9 cellular contexts compared by ENCODE assay signal in the genomic region with DNA sequence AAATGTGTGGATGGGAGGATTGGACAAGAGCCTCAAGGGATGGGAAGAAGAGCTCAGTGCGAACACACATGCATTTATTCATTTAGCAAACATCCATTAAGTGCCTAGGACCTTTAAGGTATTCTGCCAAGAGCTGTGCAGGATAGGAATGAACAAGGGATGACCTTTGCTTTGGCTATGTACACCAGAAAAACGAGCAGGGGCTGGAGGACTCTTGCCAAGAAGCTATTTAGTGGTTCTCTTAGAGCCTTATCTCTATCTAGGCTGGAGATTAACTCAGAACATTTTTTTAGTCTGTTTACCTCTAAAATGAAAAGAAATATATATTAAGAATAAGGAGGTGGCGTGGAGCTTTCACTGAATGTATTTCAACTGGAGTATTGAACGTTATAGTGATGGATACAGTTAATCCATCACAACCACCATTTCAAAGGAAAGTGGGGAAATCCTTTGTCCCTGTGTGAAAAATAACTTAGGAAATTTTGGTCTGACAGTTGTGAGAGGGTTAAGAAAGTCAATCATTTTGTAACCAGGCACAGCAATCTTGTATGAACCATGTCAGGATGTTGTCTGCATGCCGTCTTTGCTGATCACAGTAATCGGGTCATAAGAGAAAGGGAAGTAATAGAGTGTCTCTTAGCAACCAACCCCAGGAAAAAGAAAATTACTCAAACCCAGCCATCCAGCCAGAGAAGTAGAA.
A peak's percentile ranks its signal among the peaks of the same experiment; 100 is the strongest.
DNase-seq lines count a peak whose midpoint lies in the region; ATAC-seq and TF ChIP-seq lines count a peak whose summit lies in the region.
"Had no signal": no experiment of that assay in that cellular context is flagged by ENCODE, and none has a peak within 500 bp of the region (broad histone marks: within the 10 kb centered on the region; RNA-seq: fewer than 3 reads in every experiment).

No MANE protein-coding gene starts in this region.

- H3K27me3 Mint-ChIP-seq in CD8-positive, alpha-beta T cell (ENCODE audit: low read depth), result no peaks in the 10 kb centered on the region

- H3K9me3 ChIP-seq in CD8-positive, alpha-beta T cell (ENCODE audit: low read length), result no peaks in the 10 kb centered on the region
- H3K9me3 ChIP-seq in neutrophil, result no peaks in the 10 kb centered on the region

- H3K27me3 ChIP-seq in CD8-positive, alpha-beta T cell (ENCODE audit: insufficient read depth, low read length), result no peaks in the 10 kb centered on the region
- H3K27me3 ChIP-seq in neutrophil, result no peaks in the 10 kb centered on the region

- peak overlapping the region; percentile 15 for H3K27ac Mint-ChIP-seq in CD8-positive, alpha-beta T cell

- DNase-seq in CD8-positive, alpha-beta T cell, result no peak
- DNase-seq in NOMO-1 treated with DMSO at 0.1 percent for 48 hours (lab: John Stamatoyannopoulos, UW; ENCODE audit: unreplicated experiment) (peak; percentile 88), dermis microvascular lymphatic vessel endothelial cell (ENCODE audit: low read depth in 2 of 2) (peak; percentile 43 to 70), GM10266 (ENCODE audit: extremely low spot score) (no peak)
- no peak for DNase-seq in activated effector memory CD4-positive, alpha-beta T cell treated with anti-CD3 and anti-CD28 coated beads, Interleukin-2, amount 50 U/mL, for 16 hours
- DNase-seq: NCI-H774 had no signal

- H3K9me3 Mint-ChIP-seq in CD8-positive, alpha-beta T cell, result no peaks in the 10 kb centered on the region

- peaks cover 14% of the 10 kb centered on the region for H3K4me1 ChIP-seq in CD8-positive, alpha-beta T cell (ENCODE audit: insufficient read depth, low read length)
- H3K4me1 ChIP-seq in neutrophil (ENCODE audit: control insufficient read depth in 1 of 2, insufficient read depth in 1 of 2, low read depth in 1 of 2, low read length in 1 of 2), result peaks cover 71 to 78% of the 10 kb centered on the region in 2 experiments

- CTCF ChIA-PET in CD8-positive, alpha-beta T cell (lab: Charles Lee), result interaction anchor here (0.7 to 1.2 kb wide), 4 partner anchors 12 to 688 kb away, joined by 3 to 5 read pairs (median 3); a partner anchor contains a TSS

- no peaks in the 10 kb centered on the region for H3K36me3 ChIP-seq in CD8-positive, alpha-beta T cell (ENCODE audit: insufficient read depth, low read length)
- H3K36me3 ChIP-seq in neutrophil, result no peaks in the 10 kb centered on the region

- TF ChIP-seq CTCF in CD8-positive, alpha-beta T cell (IDR thresholded peaks at IDR 0.05), result no peak
- TF ChIP-seq CTCF in neutrophil (IDR thresholded peaks at IDR 0.05) (no peak), GM10266 (IDR thresholded peaks at IDR 0.05; ENCODE audit: control insufficient read depth, insufficient read depth, low read depth, missing control alignments) (no peak)

- POLR2A ChIA-PET in CD8-positive, alpha-beta T cell (lab: Charles Lee), result interaction anchor here (0.6 to 0.8 kb wide), 2 partner anchors 26 to 99 kb away, joined by 3 to 6 read pairs; no protein-coding TSS in a partner anchor

- H3K27ac ChIP-seq in CD8-positive, alpha-beta T cell (ENCODE audit: low read depth, low read length), result no peak overlapping the region
- peak overlapping the region; percentile 81 for H3K27ac ChIP-seq in neutrophil

- peak overlapping the region; percentile 6 for H3K4me3 Mint-ChIP-seq in CD8-positive, alpha-beta T cell

- intact Hi-C loops in CD8-positive, alpha-beta T cell (cut with DNase I, micrococcal nuclease), result no loop called here

- H3K4me3 ChIP-seq in CD8-positive, alpha-beta T cell (ENCODE audit: low read depth, low read length), result no peak overlapping the region
- H3K4me3 ChIP-seq in neutrophil (ENCODE audit: low read depth in 1 of 2, low read length in 1 of 2), result no peak overlapping the region

- ATAC-seq in CD8-positive, alpha-beta T cell, result peak; percentile 23
- ATAC-seq in GM18517 (IDR thresholded peaks at IDR 0.05; ENCODE audit: unreplicated experiment), result no peak
- no peak for ATAC-seq in HG02798 (IDR thresholded peaks at IDR 0.05; ENCODE audit: poor library complexity, unreplicated experiment)

- no peaks in the 10 kb centered on the region for H3K36me3 Mint-ChIP-seq in CD8-positive, alpha-beta T cell

- H3K4me1 Mint-ChIP-seq in CD8-positive, alpha-beta T cell (ENCODE audit: low read depth), result peaks cover 26% of the 10 kb centered on the region

Comparison
In these comparisons a context has a peak if more than half of its experiments do, and no peak if none do; other contexts are left out.
1. DNase-seq: peak in NOMO-1 treated with DMSO at 0.1 percent for 48 hours (single experiment) and dermis microvascular lymphatic vessel endothelial cell (2 of 2); none in CD8-positive, alpha-beta T cell (0 of 7), activated effector memory CD4-positive, alpha-beta T cell treated with anti-CD3 and anti-CD28 coated beads, Interleukin-2, amount 50 U/mL, for 16 hours (single experiment) and GM10266 (single experiment).